Comparison of ENCODE assay signal across 15 cellular contexts in the genomic region with DNA sequence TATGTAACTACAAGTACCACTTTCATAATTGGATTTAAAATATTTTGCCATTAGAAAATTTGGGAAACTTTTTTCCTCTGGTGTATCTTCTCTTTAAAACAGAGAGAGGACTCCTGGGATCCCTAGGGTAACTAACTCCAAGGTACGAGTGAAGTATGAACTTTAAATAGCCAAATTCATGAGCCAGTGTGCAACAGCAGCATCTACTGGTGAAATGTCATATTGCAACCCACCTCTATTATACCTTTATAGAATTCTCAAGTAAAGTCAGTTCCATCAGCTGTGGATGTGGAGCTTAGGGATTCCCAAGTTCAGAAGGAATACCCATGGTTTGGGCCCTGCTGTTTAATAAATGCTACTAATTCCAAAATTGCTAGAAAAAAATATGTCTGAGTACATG.
DNase-seq lines count a peak whose midpoint lies in the region; ATAC-seq and TF ChIP-seq lines count a peak whose summit lies in the region.
"Had no signal": no experiment of that assay in that cellular context is flagged by ENCODE, and none has a peak within 500 bp of the region (broad histone marks: within the 10 kb centered on the region; RNA-seq: fewer than 3 reads in every experiment).

No MANE protein-coding gene starts in this region.

- TF ChIP-seq CTCF in KMS-11 (conservative IDR thresholded peaks at IDR 0.05; ENCODE audit: low read depth, low read length): peak; percentile 27; the same call in 1 of the 2 replicates
- peak; percentile 57 for TF ChIP-seq CTCF in chondrocyte (IDR thresholded peaks at IDR 0.05)
- peak; percentile 30 for TF ChIP-seq CTCF in neural cell (IDR thresholded peaks at IDR 0.05; ENCODE audit: poor library complexity, severe bottlenecking)

- H3F3A ChIP-seq in neural cell (ENCODE audit: insufficient read depth, low read length, poor library complexity, severe bottlenecking): no peaks in the 10 kb centered on the region

- H3K4me1 Mint-ChIP-seq in chondrocyte (ENCODE audit: low read depth): no peaks in the 10 kb centered on the region
- H3K4me1 Mint-ChIP-seq in stimulated activated memory B cell treated with anti-CD40 and anti-IgM and Interleukin-4, amounts not matched to agents 10 μg/mL and 1 μg/mL and 100 μg/mL, for 72 hours: no peaks in the 10 kb centered on the region

- peaks cover 3% of the 10 kb centered on the region for H3K36me3 Mint-ChIP-seq in chondrocyte (ENCODE audit: low read depth)
- H3K36me3 Mint-ChIP-seq in stimulated activated memory B cell treated with anti-CD40 and anti-IgM and Interleukin-4, amounts not matched to agents 10 μg/mL and 1 μg/mL and 100 μg/mL, for 72 hours: no peaks in the 10 kb centered on the region

- H3K27ac Mint-ChIP-seq in chondrocyte (ENCODE audit: unreplicated experiment): no peak overlapping the region
- H3K27ac Mint-ChIP-seq in stimulated activated memory B cell treated with anti-CD40 and anti-IgM and Interleukin-4, amounts not matched to agents 10 μg/mL and 1 μg/mL and 100 μg/mL, for 72 hours: no peak overlapping the region
- H3K27ac Mint-ChIP-seq: activated T-helper 2 cell treated with anti-CD3 and anti-CD28 coated beads, Interferon-gamma antibody, Interleukin-2, Interleukin-4, amounts not matched to agents 10 μg/mL and 5 μg/mL and 100 μg/mL, durations not matched to agents 14 hours and 24 hours and 36 hours had no signal

- peak; percentile 9 for DNase-seq in ELR (ENCODE audit: low read depth)
- DNase-seq in chondrocyte (ENCODE audit: low spot score): no peak
- DNase-seq in iPS-NIHi7 (ENCODE audit: extremely low spot score): no peak
- no peak for DNase-seq in activated T-cell treated with anti-CD3 and anti-CD28 coated beads, Interleukin-2, amount 50 U/mL, for 1 hour
- DNase-seq: cerebellar nuclear complex, DMS153, NCI-H446, right cardiac atrium, SHP77 treated with DMSO at 0.1 percent for 48 hours had no signal

- no peak overlapping the region for H3K4me3 Mint-ChIP-seq in chondrocyte (ENCODE audit: unreplicated experiment)
- H3K4me3 Mint-ChIP-seq in stimulated activated memory B cell treated with anti-CD40 and anti-IgM and Interleukin-4, amounts not matched to agents 10 μg/mL and 1 μg/mL and 100 μg/mL, for 72 hours: no peak overlapping the region

- H3K27me3 ChIP-seq in KMS-11 (ENCODE audit: insufficient read depth, low read depth): no peaks in the 10 kb centered on the region
- H3K27me3 ChIP-seq in neural cell (ENCODE audit: insufficient read depth, low read depth, low read length): no peaks in the 10 kb centered on the region
- H3K27me3 ChIP-seq: tibial nerve had no signal

- H3K27ac ChIP-seq in KMS-11 (no peak overlapping the region), neural cell (ENCODE audit: low read length) (no peak overlapping the region)
- H3K27ac ChIP-seq: tibial nerve had no signal

- H3K4me2 ChIP-seq in KMS-11 (no peak overlapping the region), neural cell (ENCODE audit: low read length) (no peak overlapping the region)

- no peaks in the 10 kb centered on the region for H3K79me2 ChIP-seq in KMS-11 (ENCODE audit: insufficient read depth, low read depth)
- no peaks in the 10 kb centered on the region for H3K79me2 ChIP-seq in neural cell (replicated peaks; ENCODE audit: insufficient read depth, low read length)

- no peaks in the 10 kb centered on the region for H3K9me2 ChIP-seq in neural cell (ENCODE audit: insufficient read depth, low read length)

- H3K4me3 ChIP-seq in KMS-11 (IDR thresholded peaks at IDR 0.05; ENCODE audit: insufficient read depth, low read depth, low read length) (no peak overlapping the region), neural cell (ENCODE audit: low read length) (no peak overlapping the region)
- H3K4me3 ChIP-seq: tibial nerve had no signal

- no peaks in the 10 kb centered on the region for H3K36me3 ChIP-seq in KMS-11 (ENCODE audit: insufficient read depth)
- no peaks in the 10 kb centered on the region for H3K36me3 ChIP-seq in neural cell (ENCODE audit: insufficient read depth, low read length)

- no peak for ATAC-seq in stimulated activated memory B cell treated with anti-CD40 and anti-IgM and Interleukin-4, amounts not matched to agents 10 μg/mL and 1 μg/mL and 100 μg/mL, for 72 hours
- ATAC-seq in HG03025 (IDR thresholded peaks at IDR 0.05; ENCODE audit: low FRiP score, unreplicated experiment): no peak
- ATAC-seq: right cardiac atrium had no signal

- no peak overlapping the region for H3K9ac ChIP-seq in KMS-11
- no peak overlapping the region for H3K9ac ChIP-seq in neural cell (ENCODE audit: low read length)

- H3K9me3 Mint-ChIP-seq in chondrocyte (ENCODE audit: low read depth): peaks cover 6% of the 10 kb centered on the region
- peaks cover 14% of the 10 kb centered on the region for H3K9me3 Mint-ChIP-seq in stimulated activated memory B cell treated with anti-CD40 and anti-IgM and Interleukin-4, amounts not matched to agents 10 μg/mL and 1 μg/mL and 100 μg/mL, for 72 hours

- TF ChIP-seq RAD21 in neural cell (conservative IDR thresholded peaks at IDR 0.05): no peak

- TF ChIP-seq EP300 in neural cell (conservative IDR thresholded peaks at IDR 0.05; ENCODE audit: poor library complexity, severe bottlenecking): no peak

- H2AFZ ChIP-seq in KMS-11 (ENCODE audit: low read depth) (no peak overlapping the region), neural cell (ENCODE audit: low read depth, low read length) (no peak overlapping the region)

- H4K20me1 ChIP-seq in KMS-11 (ENCODE audit: insufficient read depth) (no peaks in the 10 kb centered on the region), neural cell (ENCODE audit: insufficient read depth) (no peaks in the 10 kb centered on the region)

- no peaks in the 10 kb centered on the region for H3K27me3 Mint-ChIP-seq in chondrocyte (ENCODE audit: low read depth)
- H3K27me3 Mint-ChIP-seq in stimulated activated memory B cell treated with anti-CD40 and anti-IgM and Interleukin-4, amounts not matched to agents 10 μg/mL and 1 μg/mL and 100 μg/mL, for 72 hours: no peaks in the 10 kb centered on the region

- no peaks in the 10 kb centered on the region for H3K4me1 ChIP-seq in KMS-11 (ENCODE audit: low read depth, poor library complexity, severe bottlenecking)
- H3K4me1 ChIP-seq: tibial nerve had no signal

- no peaks in the 10 kb centered on the region for H3K9me3 ChIP-seq in neural cell (ENCODE audit: low read length)

TF ChIP-seq in neural cell, 6 proteins besides CTCF, POLR2A, EP300 and RAD21:
- TF ChIP-seq EZH2 (IDR thresholded peaks at IDR 0.05; ENCODE audit: borderline replicate concordance, insufficient read depth, low read length, poor library complexity, severe bottlenecking) (no peak), SMC3 (conservative IDR thresholded peaks at IDR 0.05; ENCODE audit: poor library complexity) (no peak), TAF1 (IDR thresholded peaks at IDR 0.05; ENCODE audit: low read depth) (no peak), MXI1 (conservative IDR thresholded peaks at IDR 0.05; ENCODE audit: poor library complexity, severe bottlenecking) (no peak), POLR2AphosphoS5 (IDR thresholded peaks at IDR 0.05) (no peak)
- TF ChIP-seq, protein P1, sequence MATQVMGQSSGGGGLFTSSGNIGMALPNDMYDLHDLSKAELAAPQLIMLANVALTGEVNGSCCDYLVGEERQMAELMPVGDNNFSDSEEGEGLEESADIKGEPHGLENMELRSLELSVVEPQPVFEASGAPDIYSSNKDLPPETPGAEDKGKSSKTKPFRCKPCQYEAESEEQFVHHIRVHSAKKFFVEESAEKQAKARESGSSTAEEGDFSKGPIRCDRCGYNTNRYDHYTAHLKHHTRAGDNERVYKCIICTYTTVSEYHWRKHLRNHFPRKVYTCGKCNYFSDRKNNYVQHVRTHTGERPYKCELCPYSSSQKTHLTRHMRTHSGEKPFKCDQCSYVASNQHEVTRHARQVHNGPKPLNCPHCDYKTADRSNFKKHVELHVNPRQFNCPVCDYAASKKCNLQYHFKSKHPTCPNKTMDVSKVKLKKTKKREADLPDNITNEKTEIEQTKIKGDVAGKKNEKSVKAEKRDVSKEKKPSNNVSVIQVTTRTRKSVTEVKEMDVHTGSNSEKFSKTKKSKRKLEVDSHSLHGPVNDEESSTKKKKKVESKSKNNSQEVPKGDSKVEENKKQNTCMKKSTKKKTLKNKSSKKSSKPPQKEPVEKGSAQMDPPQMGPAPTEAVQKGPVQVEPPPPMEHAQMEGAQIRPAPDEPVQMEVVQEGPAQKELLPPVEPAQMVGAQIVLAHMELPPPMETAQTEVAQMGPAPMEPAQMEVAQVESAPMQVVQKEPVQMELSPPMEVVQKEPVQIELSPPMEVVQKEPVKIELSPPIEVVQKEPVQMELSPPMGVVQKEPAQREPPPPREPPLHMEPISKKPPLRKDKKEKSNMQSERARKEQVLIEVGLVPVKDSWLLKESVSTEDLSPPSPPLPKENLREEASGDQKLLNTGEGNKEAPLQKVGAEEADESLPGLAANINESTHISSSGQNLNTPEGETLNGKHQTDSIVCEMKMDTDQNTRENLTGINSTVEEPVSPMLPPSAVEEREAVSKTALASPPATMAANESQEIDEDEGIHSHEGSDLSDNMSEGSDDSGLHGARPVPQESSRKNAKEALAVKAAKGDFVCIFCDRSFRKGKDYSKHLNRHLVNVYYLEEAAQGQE (IDR thresholded peaks at IDR 0.05; ENCODE audit: borderline replicate concordance): no peak
